ENCODE assay signal across 1 cellular context in genomic region chr6:68635412-68635705, GRCh38.
TF ChIP-seq lines count a peak whose summit lies in the region.

No MANE protein-coding gene starts in this region.

TF ChIP-seq in K562, 482 proteins besides CTCF, POLR2A, EP300 and RAD21 (continued from another document):
- TF ChIP-seq RNF219 (CRISPR knock-in tag; IDR thresholded peaks at IDR 0.05) (no peak), MAFK (IDR thresholded peaks at IDR 0.05; ENCODE audit: low read length) (no peak), NR2F6 (CRISPR knock-in tag; IDR thresholded peaks at IDR 0.05) (no peak), PML (IDR thresholded peaks at IDR 0.05; ENCODE audit: low read length) (0 out of 2 replicates have a peak, but pooled peaks have one; percentile 46), SIRT6 (IDR thresholded peaks at IDR 0.05; ENCODE audit: low read depth, low read length) (no peak), NRF1 (conservative IDR thresholded peaks at IDR 0.05 in 1 of 2, IDR thresholded peaks at IDR 0.05 in 1 of 2) (peak in 1 of 2 experiments; percentile 57; a peak in 2 of 4 replicates), RBFOX2 (IDR thresholded peaks at IDR 0.05; ENCODE audit: low read depth, low read length) (peak; percentile 41), STAG1 (CRISPR knock-in tag; IDR thresholded peaks at IDR 0.05; ENCODE audit: borderline replicate concordance) (no peak), XRCC3 (IDR thresholded peaks at IDR 0.05) (no peak), HDAC2 (IDR thresholded peaks at IDR 0.05) (0 out of 2 replicates have a peak, but pooled peaks have one; percentile 20), KDM5B (IDR thresholded peaks at IDR 0.05; ENCODE audit: insufficient replicate concordance, low read depth, low read length) (peak; percentile 34), PBX2 (CRISPR knock-in tag; IDR thresholded peaks at IDR 0.05; ENCODE audit: low read depth) (no peak), PBX2 (tag; conservative IDR thresholded peaks at IDR 0.05; ENCODE audit: low read depth) (no peak), ESRRB (CRISPR knock-in tag; IDR thresholded peaks at IDR 0.05; ENCODE audit: borderline replicate concordance) (no peak), CTBP1 (IDR thresholded peaks at IDR 0.05; ENCODE audit: borderline replicate concordance) (peak; percentile 2; the same call in 1 of the 2 replicates), XRCC5 (IDR thresholded peaks at IDR 0.05; ENCODE audit: low read depth, low read length) (0 out of 2 replicates have a peak, but pooled peaks have one; percentile 23), ASH1L (IDR thresholded peaks at IDR 0.05; ENCODE audit: borderline replicate concordance, low read depth, partially characterized antibody) (peak; percentile 18), ZKSCAN8 (CRISPR knock-in tag; IDR thresholded peaks at IDR 0.05) (no peak)
